Comparison of ENCODE assay signal across 19 cellular contexts in the genomic region with DNA sequence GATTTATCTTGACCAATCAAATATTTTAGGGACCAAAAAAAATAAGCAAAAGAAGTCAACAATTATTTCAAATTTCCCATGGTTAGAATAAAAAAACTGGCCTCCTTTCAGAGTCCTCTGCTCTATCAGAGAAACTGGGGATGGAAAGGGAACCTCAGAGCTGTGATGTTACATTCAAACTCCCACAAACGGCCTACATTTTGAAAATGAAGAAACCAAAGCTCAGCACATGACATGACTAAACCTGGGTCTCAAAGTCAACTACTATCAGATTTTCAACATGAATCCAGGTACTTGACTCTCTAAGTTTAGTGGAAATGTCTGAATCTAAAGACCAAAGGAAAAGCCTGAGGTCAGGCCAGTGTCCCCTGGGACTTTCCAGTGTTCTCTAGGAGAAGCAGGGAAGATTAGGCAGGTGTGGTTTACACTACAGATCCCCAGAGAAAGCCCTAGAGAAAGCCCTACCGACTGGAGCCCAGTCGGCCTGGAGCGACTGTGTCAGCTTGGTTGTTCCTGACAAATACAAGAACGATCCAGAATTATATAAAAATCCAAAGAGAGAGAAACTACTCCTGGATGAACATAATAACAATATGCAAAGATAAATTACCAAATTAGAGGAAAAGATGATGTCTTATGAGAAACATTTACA. TPM values are rescaled to one million over a fixed set of nuclear protein-coding genes. Genes with fewer than 3 reads are reported as not detected.
DNase-seq lines count a peak whose midpoint lies in the region; ATAC-seq and TF ChIP-seq lines count a peak whose summit lies in the region.
"Had no signal": no experiment of that assay in that cellular context is flagged by ENCODE, and none has a peak within 500 bp of the region (broad histone marks: within the 10 kb centered on the region; RNA-seq: fewer than 3 reads in every experiment).

No MANE protein-coding gene starts in this region.

- no peaks in the 10 kb centered on the region for H3K36me3 Mint-ChIP-seq in progenitor cell of endocrine pancreas (ENCODE audit: insufficient read depth)

- no peak overlapping the region for H3K4ac ChIP-seq in mesenchymal stem cell (ENCODE audit: low read depth in 1 of 2, low read length in 2 of 2)

- no peak overlapping the region for H3K23ac ChIP-seq in mesenchymal stem cell (ENCODE audit: low read length in 2 of 2)

- ATAC-seq in gastroesophageal sphincter: no peak

- H3K18ac ChIP-seq in mesenchymal stem cell (ENCODE audit: low read depth in 1 of 2, low read length in 2 of 2): no peak overlapping the region

- H2BK12ac ChIP-seq in mesenchymal stem cell (ENCODE audit: low read length in 2 of 2): no peak overlapping the region

- H3K4me3 ChIP-seq in mesenchymal stem cell (ENCODE audit: insufficient read depth in 1 of 2, low read depth in 1 of 2, low read length in 2 of 2) (no peak overlapping the region), gastroesophageal sphincter (no peak overlapping the region)
- H3K4me3 ChIP-seq: esophagus squamous epithelium, hepatocyte had no signal

- H2AFZ ChIP-seq in mesenchymal stem cell (ENCODE audit: low read depth, low read length): no peak overlapping the region
- H2AFZ ChIP-seq: hepatocyte had no signal

- H3K4me1 Mint-ChIP-seq in progenitor cell of endocrine pancreas (ENCODE audit: low read depth): no peaks in the 10 kb centered on the region
- H3K4me1 Mint-ChIP-seq: mesothelial cell of epicardium had no signal

- no peaks in the 10 kb centered on the region for H3K9me3 ChIP-seq in mesenchymal stem cell (ENCODE audit: control insufficient read depth, low read length)
- H3K9me3 ChIP-seq in gastroesophageal sphincter: no peaks in the 10 kb centered on the region
- H3K9me3 ChIP-seq: Caco-2, esophagus squamous epithelium had no signal

- no peaks in the 10 kb centered on the region for H3K9me3 Mint-ChIP-seq in progenitor cell of endocrine pancreas (ENCODE audit: low read depth)

- H3K9ac ChIP-seq in mesenchymal stem cell (ENCODE audit: low read length): no peak overlapping the region

- H4K8ac ChIP-seq in mesenchymal stem cell (ENCODE audit: low read length): no peak overlapping the region

- H3K4me3 Mint-ChIP-seq in progenitor cell of endocrine pancreas (ENCODE audit: low read depth): no peak overlapping the region
- H3K4me3 Mint-ChIP-seq: mesothelial cell of epicardium had no signal

- 91% methylated on average over 4 of the region's 5 CpGs for WGBS in mesenchymal stem cell
- 54 to 75% methylated on average over 2 of the region's 5 CpGs for WGBS in gastroesophageal sphincter (ENCODE audit: low coverage in 1 of 2), 2 donors

- peaks cover 3% of the 10 kb centered on the region for H3K4me1 ChIP-seq in mesenchymal stem cell (ENCODE audit: control insufficient read depth, insufficient read depth, low read depth, low read length)
- H3K4me1 ChIP-seq in gastroesophageal sphincter: peaks cover 0 to 37% (median 4%) of the 10 kb centered on the region in 3 donors
- H3K4me1 ChIP-seq: Caco-2 had no signal

- no peak for TF ChIP-seq POLR2A in gastroesophageal sphincter (IDR thresholded peaks at IDR 0.05)

- H2BK5ac ChIP-seq in mesenchymal stem cell (ENCODE audit: low read depth, low read length, poor library complexity, severe bottlenecking): no peak overlapping the region

- H4K91ac ChIP-seq in mesenchymal stem cell (ENCODE audit: low read length): no peak overlapping the region

- H3K36me3 ChIP-seq in mesenchymal stem cell (ENCODE audit: control insufficient read depth in 1 of 2, insufficient read depth in 2 of 2, low read depth in 1 of 2, low read length in 2 of 2) (no peaks in the 10 kb centered on the region), gastroesophageal sphincter (no peaks in the 10 kb centered on the region)
- H3K36me3 ChIP-seq: esophagus squamous epithelium had no signal

- H3K27ac ChIP-seq in mesenchymal stem cell (ENCODE audit: low read length, poor library complexity, severe bottlenecking) (no peak overlapping the region), gastroesophageal sphincter (no peak overlapping the region)
- H3K27ac ChIP-seq: esophagus squamous epithelium, hepatocyte had no signal

- H3K27me3 ChIP-seq in mesenchymal stem cell (ENCODE audit: control insufficient read depth in 1 of 2, insufficient read depth in 1 of 2, low read length in 2 of 2) (no peaks in the 10 kb centered on the region), gastroesophageal sphincter (no peaks in the 10 kb centered on the region)
- H3K27me3 ChIP-seq: esophagus squamous epithelium, hepatocyte had no signal

- no peak overlapping the region for H3K14ac ChIP-seq in mesenchymal stem cell (ENCODE audit: low read length in 2 of 2)

- no peak overlapping the region for H3K27ac Mint-ChIP-seq in progenitor cell of endocrine pancreas
- H3K27ac Mint-ChIP-seq: mesothelial cell of epicardium had no signal

- H2BK120ac ChIP-seq in mesenchymal stem cell (ENCODE audit: low read depth, low read length): peak overlapping the region; percentile 34

- H3K27me3 Mint-ChIP-seq in progenitor cell of endocrine pancreas: no peaks in the 10 kb centered on the region

- TF ChIP-seq CTCF in gastroesophageal sphincter (IDR thresholded peaks at IDR 0.05) (no peak), progenitor cell of endocrine pancreas (IDR thresholded peaks at IDR 0.05; ENCODE audit: unreplicated experiment) (no peak)

- H2AK5ac ChIP-seq in mesenchymal stem cell (ENCODE audit: low read length, severe bottlenecking): no peak overlapping the region

- no peak overlapping the region for H3K4me2 ChIP-seq in mesenchymal stem cell (ENCODE audit: low read length, poor library complexity, severe bottlenecking)
- H3K4me2 ChIP-seq: hepatocyte had no signal

- peaks cover 16% of the 10 kb centered on the region for H3K79me1 ChIP-seq in mesenchymal stem cell (replicated peaks; ENCODE audit: low read length, poor library complexity, severe bottlenecking)

- no peak for TF ChIP-seq EP300 in gastroesophageal sphincter (IDR thresholded peaks at IDR 0.05)

- DNase-seq in NCI-H1436 treated with DMSO at 0.1 percent for 48 hours (lab: John Stamatoyannopoulos, UW): peak; percentile 11
- no peak for DNase-seq in NCI-H1436 (lab: John Stamatoyannopoulos, UW)
- DNase-seq in CD1c-positive myeloid dendritic cell (ENCODE audit: extremely low spot score): peak; percentile 50
- peak; percentile 63 for DNase-seq in NCI-H526 treated with DMSO at 0.1 percent for 48 hours (lab: John Stamatoyannopoulos, UW)
- no peak for DNase-seq in mesenchymal stem cell
- no peak for DNase-seq in progenitor cell of endocrine pancreas (ENCODE audit: low spot score, unreplicated experiment)
- no peak for DNase-seq in hypothalamus (lab: John Stamatoyannopoulos, UW)
- DNase-seq: activated CD8-positive, alpha-beta memory T cell treated with anti-CD3 and anti-CD28 coated beads for 24 hours; activated gamma-delta T cell; Caco-2; esophagus squamous epithelium; HCEC 1CT; kidney glomerular epithelial cell; occipital lobe; stimulated activated CD4-positive, alpha-beta T cell treated with anti-CD3 and anti-CD28 coated beads, Interleukin-4, amount 100 ng/mL, for 24 hours; trophoblast cell had no signal

- no peak overlapping the region for H2BK15ac ChIP-seq in mesenchymal stem cell (ENCODE audit: low read depth, poor library complexity, severe bottlenecking)

RNA-seq across cellular contexts. Expression of a gene that starts 24.8 kb away (rescaled TPM):
- polyA plus RNA-seq in mesenchymal stem cell (2013, experiment 1 of 2): 69.2 TPM
- polyA plus RNA-seq in mesenchymal stem cell (2013, experiment 2 of 2): 68.5 TPM
- total RNA-seq in gastroesophageal sphincter (100 to 1,000 TPM; 132 to 166 (median 161) TPM), progenitor cell of endocrine pancreas (30.2 and 32.5 TPM in 2 replicates)

Comparison
In these comparisons a context has a peak if more than half of its experiments do, and no peak if none do; other contexts are left out.
1. DNase-seq: peak in NCI-H1436 treated with DMSO at 0.1 percent for 48 hours (single experiment), CD1c-positive myeloid dendritic cell (single experiment) and NCI-H526 treated with DMSO at 0.1 percent for 48 hours (single experiment); none in NCI-H1436 (single experiment), mesenchymal stem cell (single experiment), progenitor cell of endocrine pancreas (single experiment) and hypothalamus (0 of 51).